Comparison of ENCODE assay signal across 2 cellular contexts in the genomic region with DNA sequence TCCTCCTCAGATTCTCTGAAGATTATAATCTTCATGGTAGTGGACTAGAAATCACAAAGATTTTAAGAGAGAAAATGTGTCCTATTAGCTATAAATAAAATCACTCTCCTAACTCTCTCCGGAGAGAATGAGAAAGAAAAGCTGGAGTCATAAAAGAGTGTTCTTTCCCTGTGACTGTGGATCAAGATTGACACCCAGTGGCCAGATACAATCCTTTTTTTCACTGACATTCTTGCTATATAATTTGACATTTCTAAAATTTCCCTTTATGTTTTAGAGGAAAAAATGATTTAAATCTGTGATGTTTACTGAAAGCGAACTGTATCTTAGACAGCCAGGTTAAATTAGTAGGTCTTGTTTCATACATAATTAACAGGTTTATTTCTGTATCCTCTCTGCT.
TF ChIP-seq lines count a peak whose summit lies in the region.

No MANE protein-coding gene starts in this region.

TF ChIP-seq in SK-N-SH, 30 proteins besides CTCF, POLR2A, EP300 and RAD21 (continued from another document):
- TF ChIP-seq, protein P1, sequence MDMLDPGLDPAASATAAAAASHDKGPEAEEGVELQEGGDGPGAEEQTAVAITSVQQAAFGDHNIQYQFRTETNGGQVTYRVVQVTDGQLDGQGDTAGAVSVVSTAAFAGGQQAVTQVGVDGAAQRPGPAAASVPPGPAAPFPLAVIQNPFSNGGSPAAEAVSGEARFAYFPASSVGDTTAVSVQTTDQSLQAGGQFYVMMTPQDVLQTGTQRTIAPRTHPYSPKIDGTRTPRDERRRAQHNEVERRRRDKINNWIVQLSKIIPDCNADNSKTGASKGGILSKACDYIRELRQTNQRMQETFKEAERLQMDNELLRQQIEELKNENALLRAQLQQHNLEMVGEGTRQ (IDR thresholded peaks at IDR 0.05; ENCODE audit: borderline replicate concordance, low read depth, low read length) = no peak
- TF ChIP-seq CHD2 (IDR thresholded peaks at IDR 0.05; ENCODE audit: low read length, partially characterized antibody) (no peak), SMC3 (IDR thresholded peaks at IDR 0.05; ENCODE audit: low read depth, low read length) (no peak; the same call in 1 of the 2 replicates), POLR2AphosphoS5 (IDR thresholded peaks at IDR 0.05; ENCODE audit: low read depth, low read length) (no peak), TEAD4 (IDR thresholded peaks at IDR 0.05; ENCODE audit: borderline replicate concordance, insufficient read depth) (no peak), FOXJ3 (CRISPR knock-in tag; IDR thresholded peaks at IDR 0.05) (no peak), RFX5 (IDR thresholded peaks at IDR 0.05; ENCODE audit: low read length) (no peak), FOSL2 (IDR thresholded peaks at IDR 0.05; ENCODE audit: borderline replicate concordance, low read depth) (no peak), NRF1 (IDR thresholded peaks at IDR 0.05; ENCODE audit: low read depth, low read length) (no peak)
- TF ChIP-seq, protein P2, sequence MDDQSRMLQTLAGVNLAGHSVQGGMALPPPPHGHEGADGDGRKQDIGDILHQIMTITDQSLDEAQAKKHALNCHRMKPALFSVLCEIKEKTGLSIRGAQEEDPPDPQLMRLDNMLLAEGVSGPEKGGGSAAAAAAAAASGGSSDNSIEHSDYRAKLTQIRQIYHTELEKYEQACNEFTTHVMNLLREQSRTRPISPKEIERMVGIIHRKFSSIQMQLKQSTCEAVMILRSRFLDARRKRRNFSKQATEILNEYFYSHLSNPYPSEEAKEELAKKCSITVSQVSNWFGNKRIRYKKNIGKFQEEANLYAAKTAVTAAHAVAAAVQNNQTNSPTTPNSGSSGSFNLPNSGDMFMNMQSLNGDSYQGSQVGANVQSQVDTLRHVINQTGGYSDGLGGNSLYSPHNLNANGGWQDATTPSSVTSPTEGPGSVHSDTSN (IDR thresholded peaks at IDR 0.05) = no peak
- TF ChIP-seq, protein P3, sequence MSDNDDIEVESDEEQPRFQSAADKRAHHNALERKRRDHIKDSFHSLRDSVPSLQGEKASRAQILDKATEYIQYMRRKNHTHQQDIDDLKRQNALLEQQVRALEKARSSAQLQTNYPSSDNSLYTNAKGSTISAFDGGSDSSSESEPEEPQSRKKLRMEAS (IDR thresholded peaks at IDR 0.05; ENCODE audit: low read depth) = no peak
TF ChIP-seq in SK-N-SH: peak in this region for 0.

TF ChIP-seq in SK-N-SH treated with all-trans-retinoic acid at 6 μM for 48 hours, 23 proteins besides CTCF, POLR2A, EP300 and RAD21 (continued from another document):
- TF ChIP-seq, protein P4, sequence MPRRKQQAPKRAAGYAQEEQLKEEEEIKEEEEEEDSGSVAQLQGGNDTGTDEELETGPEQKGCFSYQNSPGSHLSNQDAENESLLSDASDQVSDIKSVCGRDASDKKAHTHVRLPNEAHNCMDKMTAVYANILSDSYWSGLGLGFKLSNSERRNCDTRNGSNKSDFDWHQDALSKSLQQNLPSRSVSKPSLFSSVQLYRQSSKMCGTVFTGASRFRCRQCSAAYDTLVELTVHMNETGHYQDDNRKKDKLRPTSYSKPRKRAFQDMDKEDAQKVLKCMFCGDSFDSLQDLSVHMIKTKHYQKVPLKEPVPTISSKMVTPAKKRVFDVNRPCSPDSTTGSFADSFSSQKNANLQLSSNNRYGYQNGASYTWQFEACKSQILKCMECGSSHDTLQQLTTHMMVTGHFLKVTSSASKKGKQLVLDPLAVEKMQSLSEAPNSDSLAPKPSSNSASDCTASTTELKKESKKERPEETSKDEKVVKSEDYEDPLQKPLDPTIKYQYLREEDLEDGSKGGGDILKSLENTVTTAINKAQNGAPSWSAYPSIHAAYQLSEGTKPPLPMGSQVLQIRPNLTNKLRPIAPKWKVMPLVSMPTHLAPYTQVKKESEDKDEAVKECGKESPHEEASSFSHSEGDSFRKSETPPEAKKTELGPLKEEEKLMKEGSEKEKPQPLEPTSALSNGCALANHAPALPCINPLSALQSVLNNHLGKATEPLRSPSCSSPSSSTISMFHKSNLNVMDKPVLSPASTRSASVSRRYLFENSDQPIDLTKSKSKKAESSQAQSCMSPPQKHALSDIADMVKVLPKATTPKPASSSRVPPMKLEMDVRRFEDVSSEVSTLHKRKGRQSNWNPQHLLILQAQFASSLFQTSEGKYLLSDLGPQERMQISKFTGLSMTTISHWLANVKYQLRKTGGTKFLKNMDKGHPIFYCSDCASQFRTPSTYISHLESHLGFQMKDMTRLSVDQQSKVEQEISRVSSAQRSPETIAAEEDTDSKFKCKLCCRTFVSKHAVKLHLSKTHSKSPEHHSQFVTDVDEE (CRISPR knock-in tag; IDR thresholded peaks at IDR 0.05) = no peak
- TF ChIP-seq, protein P5, sequence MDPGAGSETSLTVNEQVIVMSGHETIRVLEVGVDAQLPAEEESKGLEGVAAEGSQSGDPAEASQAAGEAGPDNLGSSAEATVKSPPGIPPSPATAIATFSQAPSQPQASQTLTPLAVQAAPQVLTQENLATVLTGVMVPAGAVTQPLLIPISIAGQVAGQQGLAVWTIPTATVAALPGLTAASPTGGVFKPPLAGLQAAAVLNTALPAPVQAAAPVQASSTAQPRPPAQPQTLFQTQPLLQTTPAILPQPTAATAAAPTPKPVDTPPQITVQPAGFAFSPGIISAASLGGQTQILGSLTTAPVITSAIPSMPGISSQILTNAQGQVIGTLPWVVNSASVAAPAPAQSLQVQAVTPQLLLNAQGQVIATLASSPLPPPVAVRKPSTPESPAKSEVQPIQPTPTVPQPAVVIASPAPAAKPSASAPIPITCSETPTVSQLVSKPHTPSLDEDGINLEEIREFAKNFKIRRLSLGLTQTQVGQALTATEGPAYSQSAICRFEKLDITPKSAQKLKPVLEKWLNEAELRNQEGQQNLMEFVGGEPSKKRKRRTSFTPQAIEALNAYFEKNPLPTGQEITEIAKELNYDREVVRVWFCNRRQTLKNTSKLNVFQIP (CRISPR knock-in tag; IDR thresholded peaks at IDR 0.05; ENCODE audit: borderline replicate concordance, low read depth) = no peak
- TF ChIP-seq ZNF8 (CRISPR knock-in tag; IDR thresholded peaks at IDR 0.05) (no peak), TOX (CRISPR knock-in tag; IDR thresholded peaks at IDR 0.05; ENCODE audit: borderline replicate concordance) (no peak), ESRRG (CRISPR knock-in tag; IDR thresholded peaks at IDR 0.05) (no peak), ZFP30 (CRISPR knock-in tag; IDR thresholded peaks at IDR 0.05) (no peak), RARB (CRISPR knock-in tag; IDR thresholded peaks at IDR 0.05) (no peak), SNAI2 (CRISPR knock-in tag; IDR thresholded peaks at IDR 0.05) (no peak), BACH2 (CRISPR knock-in tag; IDR thresholded peaks at IDR 0.05; ENCODE audit: borderline replicate concordance) (no peak), ZNF70 (CRISPR knock-in tag; IDR thresholded peaks at IDR 0.05) (no peak), ISL1 (CRISPR knock-in tag; IDR thresholded peaks at IDR 0.05) (no peak), GLIS3 (CRISPR knock-in tag; IDR thresholded peaks at IDR 0.05) (no peak), ZFP3 (CRISPR knock-in tag; IDR thresholded peaks at IDR 0.05) (no peak), OSR1 (CRISPR knock-in tag; IDR thresholded peaks at IDR 0.05) (no peak), ZC3H10 (CRISPR knock-in tag; IDR thresholded peaks at IDR 0.05) (no peak)
- TF ChIP-seq, protein P6, sequence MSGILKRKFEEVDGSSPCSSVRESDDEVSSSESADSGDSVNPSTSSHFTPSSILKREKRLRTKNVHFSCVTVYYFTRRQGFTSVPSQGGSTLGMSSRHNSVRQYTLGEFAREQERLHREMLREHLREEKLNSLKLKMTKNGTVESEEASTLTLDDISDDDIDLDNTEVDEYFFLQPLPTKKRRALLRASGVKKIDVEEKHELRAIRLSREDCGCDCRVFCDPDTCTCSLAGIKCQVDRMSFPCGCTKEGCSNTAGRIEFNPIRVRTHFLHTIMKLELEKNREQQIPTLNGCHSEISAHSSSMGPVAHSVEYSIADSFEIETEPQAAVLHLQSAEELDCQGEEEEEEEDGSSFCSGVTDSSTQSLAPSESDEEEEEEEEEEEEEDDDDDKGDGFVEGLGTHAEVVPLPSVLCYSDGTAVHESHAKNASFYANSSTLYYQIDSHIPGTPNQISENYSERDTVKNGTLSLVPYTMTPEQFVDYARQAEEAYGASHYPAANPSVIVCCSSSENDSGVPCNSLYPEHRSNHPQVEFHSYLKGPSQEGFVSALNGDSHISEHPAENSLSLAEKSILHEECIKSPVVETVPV (CRISPR knock-in tag; IDR thresholded peaks at IDR 0.05) = no peak
- TF ChIP-seq, protein P7, sequence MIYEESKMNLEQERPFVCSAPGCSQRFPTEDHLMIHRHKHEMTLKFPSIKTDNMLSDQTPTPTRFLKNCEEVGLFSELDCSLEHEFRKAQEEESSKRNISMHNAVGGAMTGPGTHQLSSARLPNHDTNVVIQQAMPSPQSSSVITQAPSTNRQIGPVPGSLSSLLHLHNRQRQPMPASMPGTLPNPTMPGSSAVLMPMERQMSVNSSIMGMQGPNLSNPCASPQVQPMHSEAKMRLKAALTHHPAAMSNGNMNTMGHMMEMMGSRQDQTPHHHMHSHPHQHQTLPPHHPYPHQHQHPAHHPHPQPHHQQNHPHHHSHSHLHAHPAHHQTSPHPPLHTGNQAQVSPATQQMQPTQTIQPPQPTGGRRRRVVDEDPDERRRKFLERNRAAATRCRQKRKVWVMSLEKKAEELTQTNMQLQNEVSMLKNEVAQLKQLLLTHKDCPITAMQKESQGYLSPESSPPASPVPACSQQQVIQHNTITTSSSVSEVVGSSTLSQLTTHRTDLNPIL (CRISPR knock-in tag; IDR thresholded peaks at IDR 0.05; ENCODE audit: low read depth) = no peak
